In the genomic region with DNA sequence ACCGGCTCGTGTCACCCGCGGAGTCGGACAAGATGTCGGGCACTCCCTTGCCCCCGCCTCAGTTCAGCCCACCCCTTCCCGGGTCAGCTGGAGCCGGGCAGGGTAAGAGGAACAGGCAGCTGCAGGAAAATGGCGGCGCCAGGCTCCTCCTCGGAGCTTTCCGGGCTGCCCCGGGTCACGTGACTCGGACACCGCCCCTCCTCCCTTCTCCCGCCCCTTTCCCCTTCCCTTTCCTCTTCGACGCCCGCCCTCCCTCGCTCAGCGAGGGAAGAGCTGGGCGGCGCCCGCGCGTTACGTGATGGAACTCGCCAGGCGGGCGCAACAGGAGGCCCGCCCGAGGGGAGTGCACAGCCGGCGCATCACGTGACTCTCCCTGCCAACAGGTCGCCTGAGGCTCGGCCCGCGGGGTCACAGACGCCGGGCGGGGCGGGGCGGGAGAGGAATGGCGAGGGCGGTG, we compare ENCODE assay signal across 1 cellular context.
TF ChIP-seq lines count a peak whose summit lies in the region.

Gene PICALM (minus strand): TSS at position 134 of the 457 bp plus-strand sequence. CDS start 304 bp downstream, outside the sequence.

TF ChIP-seq in K562, 482 proteins besides CTCF, POLR2A, EP300 and RAD21 (continued from another document and continues in another):
- TF ChIP-seq CCNT2 (IDR thresholded peaks at IDR 0.05; ENCODE audit: borderline replicate concordance, extremely low read depth, insufficient read length, low read depth, low read length) (peak; percentile 95), ZNF740 (CRISPR knock-in tag; IDR thresholded peaks at IDR 0.05) (peak; percentile 71; the same call in 1 of the 2 replicates), ZNF740 (tag; IDR thresholded peaks at IDR 0.05) (peak in 1 of 2 experiments; percentile 11; a peak in 1 of 4 replicates), ZSCAN32 (CRISPR knock-in tag; IDR thresholded peaks at IDR 0.05) (no peak), BRCA1 (IDR thresholded peaks at IDR 0.05) (no peak), BRCA1 (CRISPR knock-in tag; IDR thresholded peaks at IDR 0.05) (no peak), CBFB (CRISPR knock-in tag; IDR thresholded peaks at IDR 0.05) (no peak), TCF3 (CRISPR knock-in tag; IDR thresholded peaks at IDR 0.05) (peak; percentile 54), SIN3A (IDR thresholded peaks at IDR 0.05; ENCODE audit: borderline replicate concordance in 2 of 2, control insufficient read depth in 1 of 2, low read depth in 2 of 2, low read length in 2 of 2) (peak; percentile 73 to 93; a peak in 3 of 4 replicates), PURB (CRISPR knock-in tag; IDR thresholded peaks at IDR 0.05; ENCODE audit: low read depth) (no peak), HOXB6 (CRISPR knock-in tag; IDR thresholded peaks at IDR 0.05; ENCODE audit: borderline replicate concordance) (no peak), NFIX (CRISPR knock-in tag; IDR thresholded peaks at IDR 0.05; ENCODE audit: low read depth) (no peak), ATF7 (IDR thresholded peaks at IDR 0.05) (peak; percentile 74), HDAC1 (IDR thresholded peaks at IDR 0.05) (peak in 1 of 2 experiments; percentile 64; a peak in 2 of 4 replicates), USF2 (CRISPR knock-in tag; IDR thresholded peaks at IDR 0.05) (peak; percentile 96), TRIM28 (IDR thresholded peaks at IDR 0.05) (no peak), TAF15 (IDR thresholded peaks at IDR 0.05; ENCODE audit: low read depth, low read length) (no peak), PCBP1 (IDR thresholded peaks at IDR 0.05; ENCODE audit: low read depth, low read length, poor library complexity, severe bottlenecking) (peak; percentile 91), PML (IDR thresholded peaks at IDR 0.05; ENCODE audit: low read length) (no peak), ZBED1 (IDR thresholded peaks at IDR 0.05) (0 out of 2 replicates have a peak, but pooled peaks have one; percentile 59), MTA1 (IDR thresholded peaks at IDR 0.05; ENCODE audit: borderline replicate concordance) (peak; percentile 61), ARNT (IDR thresholded peaks at IDR 0.05) (no peak), NONO (IDR thresholded peaks at IDR 0.05; ENCODE audit: low read depth in 2 of 2, low read length in 1 of 2) (no peak), GTF2E2 (tag; IDR thresholded peaks at IDR 0.05) (0 out of 2 replicates have a peak, but pooled peaks have one; percentile 11), EP400 (IDR thresholded peaks at IDR 0.05) (peak; percentile 69; the same call in 1 of the 2 replicates), KLF1 (tag; IDR thresholded peaks at IDR 0.05) (peak; percentile 88; the same call in 1 of the 2 replicates), MCM3 (IDR thresholded peaks at IDR 0.05) (no peak), SNAPC5 (CRISPR knock-in tag; IDR thresholded peaks at IDR 0.05) (no peak), RFX5 (IDR thresholded peaks at IDR 0.05; ENCODE audit: low read depth, low read length) (peak; percentile 59; the same call in 1 of the 2 replicates), NFRKB (IDR thresholded peaks at IDR 0.05; ENCODE audit: low read depth) (peak; percentile 88), ATF1 (CRISPR knock-in tag; IDR thresholded peaks at IDR 0.05) (no peak), ATF1 (tag; IDR thresholded peaks at IDR 0.05) (peak; percentile 51; the same call in 1 of the 2 replicates), TBP (optimal IDR thresholded peaks at IDR 0.05; ENCODE audit: low read depth, low read length) (peak; percentile 81), ZFX (CRISPR knock-in tag; IDR thresholded peaks at IDR 0.05) (no peak), GABPB2 (CRISPR knock-in tag; conservative IDR thresholded peaks at IDR 0.05) (no peak), ZNF253 (CRISPR knock-in tag; conservative IDR thresholded peaks at IDR 0.05) (no peak), CEBPB (tag; IDR thresholded peaks at IDR 0.05) (no peak), SP1 (CRISPR knock-in tag; IDR thresholded peaks at IDR 0.05) (peak; percentile 92), GATAD2B (IDR thresholded peaks at IDR 0.05; ENCODE audit: borderline replicate concordance) (no peak), ZNF77 (CRISPR knock-in tag; IDR thresholded peaks at IDR 0.05) (no peak), CBX2 (IDR thresholded peaks at IDR 0.05; ENCODE audit: insufficient read depth, low read length, poor library complexity, severe bottlenecking) (no peak), ZNF239 (CRISPR knock-in tag; IDR thresholded peaks at IDR 0.05) (no peak), ASH1L (IDR thresholded peaks at IDR 0.05; ENCODE audit: borderline replicate concordance, low read depth, partially characterized antibody) (no peak), TCF7 (IDR thresholded peaks at IDR 0.05; ENCODE audit: borderline replicate concordance) (no peak), KLF6 (CRISPR knock-in tag; IDR thresholded peaks at IDR 0.05; ENCODE audit: borderline replicate concordance) (peak; percentile 46; the same call in 1 of the 2 replicates), PHF8 (IDR thresholded peaks at IDR 0.05; ENCODE audit: borderline replicate concordance, low read length) (peak; percentile 52; the same call in 1 of the 2 replicates), MEF2D (tag; conservative IDR thresholded peaks at IDR 0.05; ENCODE audit: low read depth) (no peak), HIVEP1 (CRISPR knock-in tag; IDR thresholded peaks at IDR 0.05) (no peak), ELF1 (tag; IDR thresholded peaks at IDR 0.05) (0 out of 2 replicates have a peak, but pooled peaks have one; percentile 65)
- TF ChIP-seq, protein P1, sequence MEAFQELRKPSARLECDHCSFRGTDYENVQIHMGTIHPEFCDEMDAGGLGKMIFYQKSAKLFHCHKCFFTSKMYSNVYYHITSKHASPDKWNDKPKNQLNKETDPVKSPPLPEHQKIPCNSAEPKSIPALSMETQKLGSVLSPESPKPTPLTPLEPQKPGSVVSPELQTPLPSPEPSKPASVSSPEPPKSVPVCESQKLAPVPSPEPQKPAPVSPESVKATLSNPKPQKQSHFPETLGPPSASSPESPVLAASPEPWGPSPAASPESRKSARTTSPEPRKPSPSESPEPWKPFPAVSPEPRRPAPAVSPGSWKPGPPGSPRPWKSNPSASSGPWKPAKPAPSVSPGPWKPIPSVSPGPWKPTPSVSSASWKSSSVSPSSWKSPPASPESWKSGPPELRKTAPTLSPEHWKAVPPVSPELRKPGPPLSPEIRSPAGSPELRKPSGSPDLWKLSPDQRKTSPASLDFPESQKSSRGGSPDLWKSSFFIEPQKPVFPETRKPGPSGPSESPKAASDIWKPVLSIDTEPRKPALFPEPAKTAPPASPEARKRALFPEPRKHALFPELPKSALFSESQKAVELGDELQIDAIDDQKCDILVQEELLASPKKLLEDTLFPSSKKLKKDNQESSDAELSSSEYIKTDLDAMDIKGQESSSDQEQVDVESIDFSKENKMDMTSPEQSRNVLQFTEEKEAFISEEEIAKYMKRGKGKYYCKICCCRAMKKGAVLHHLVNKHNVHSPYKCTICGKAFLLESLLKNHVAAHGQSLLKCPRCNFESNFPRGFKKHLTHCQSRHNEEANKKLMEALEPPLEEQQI (IDR thresholded peaks at IDR 0.05) = no peak
- TF ChIP-seq, protein P2, sequence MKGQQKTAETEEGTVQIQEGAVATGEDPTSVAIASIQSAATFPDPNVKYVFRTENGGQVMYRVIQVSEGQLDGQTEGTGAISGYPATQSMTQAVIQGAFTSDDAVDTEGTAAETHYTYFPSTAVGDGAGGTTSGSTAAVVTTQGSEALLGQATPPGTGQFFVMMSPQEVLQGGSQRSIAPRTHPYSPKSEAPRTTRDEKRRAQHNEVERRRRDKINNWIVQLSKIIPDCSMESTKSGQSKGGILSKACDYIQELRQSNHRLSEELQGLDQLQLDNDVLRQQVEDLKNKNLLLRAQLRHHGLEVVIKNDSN (CRISPR knock-in tag; IDR thresholded peaks at IDR 0.05) = peak; percentile 96
- TF ChIP-seq, protein P3, sequence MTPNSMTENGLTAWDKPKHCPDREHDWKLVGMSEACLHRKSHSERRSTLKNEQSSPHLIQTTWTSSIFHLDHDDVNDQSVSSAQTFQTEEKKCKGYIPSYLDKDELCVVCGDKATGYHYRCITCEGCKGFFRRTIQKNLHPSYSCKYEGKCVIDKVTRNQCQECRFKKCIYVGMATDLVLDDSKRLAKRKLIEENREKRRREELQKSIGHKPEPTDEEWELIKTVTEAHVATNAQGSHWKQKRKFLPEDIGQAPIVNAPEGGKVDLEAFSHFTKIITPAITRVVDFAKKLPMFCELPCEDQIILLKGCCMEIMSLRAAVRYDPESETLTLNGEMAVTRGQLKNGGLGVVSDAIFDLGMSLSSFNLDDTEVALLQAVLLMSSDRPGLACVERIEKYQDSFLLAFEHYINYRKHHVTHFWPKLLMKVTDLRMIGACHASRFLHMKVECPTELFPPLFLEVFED (CRISPR knock-in tag; conservative IDR thresholded peaks at IDR 0.05) = no peak
- TF ChIP-seq, protein P4, sequence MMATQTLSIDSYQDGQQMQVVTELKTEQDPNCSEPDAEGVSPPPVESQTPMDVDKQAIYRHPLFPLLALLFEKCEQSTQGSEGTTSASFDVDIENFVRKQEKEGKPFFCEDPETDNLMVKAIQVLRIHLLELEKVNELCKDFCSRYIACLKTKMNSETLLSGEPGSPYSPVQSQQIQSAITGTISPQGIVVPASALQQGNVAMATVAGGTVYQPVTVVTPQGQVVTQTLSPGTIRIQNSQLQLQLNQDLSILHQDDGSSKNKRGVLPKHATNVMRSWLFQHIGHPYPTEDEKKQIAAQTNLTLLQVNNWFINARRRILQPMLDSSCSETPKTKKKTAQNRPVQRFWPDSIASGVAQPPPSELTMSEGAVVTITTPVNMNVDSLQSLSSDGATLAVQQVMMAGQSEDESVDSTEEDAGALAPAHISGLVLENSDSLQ (IDR thresholded peaks at IDR 0.05) = peak; percentile 38
- TF ChIP-seq, protein P5, sequence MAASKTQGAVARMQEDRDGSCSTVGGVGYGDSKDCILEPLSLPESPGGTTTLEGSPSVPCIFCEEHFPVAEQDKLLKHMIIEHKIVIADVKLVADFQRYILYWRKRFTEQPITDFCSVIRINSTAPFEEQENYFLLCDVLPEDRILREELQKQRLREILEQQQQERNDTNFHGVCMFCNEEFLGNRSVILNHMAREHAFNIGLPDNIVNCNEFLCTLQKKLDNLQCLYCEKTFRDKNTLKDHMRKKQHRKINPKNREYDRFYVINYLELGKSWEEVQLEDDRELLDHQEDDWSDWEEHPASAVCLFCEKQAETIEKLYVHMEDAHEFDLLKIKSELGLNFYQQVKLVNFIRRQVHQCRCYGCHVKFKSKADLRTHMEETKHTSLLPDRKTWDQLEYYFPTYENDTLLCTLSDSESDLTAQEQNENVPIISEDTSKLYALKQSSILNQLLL (CRISPR knock-in tag; IDR thresholded peaks at IDR 0.05; ENCODE audit: borderline replicate concordance) = no peak
- TF ChIP-seq, protein P6, sequence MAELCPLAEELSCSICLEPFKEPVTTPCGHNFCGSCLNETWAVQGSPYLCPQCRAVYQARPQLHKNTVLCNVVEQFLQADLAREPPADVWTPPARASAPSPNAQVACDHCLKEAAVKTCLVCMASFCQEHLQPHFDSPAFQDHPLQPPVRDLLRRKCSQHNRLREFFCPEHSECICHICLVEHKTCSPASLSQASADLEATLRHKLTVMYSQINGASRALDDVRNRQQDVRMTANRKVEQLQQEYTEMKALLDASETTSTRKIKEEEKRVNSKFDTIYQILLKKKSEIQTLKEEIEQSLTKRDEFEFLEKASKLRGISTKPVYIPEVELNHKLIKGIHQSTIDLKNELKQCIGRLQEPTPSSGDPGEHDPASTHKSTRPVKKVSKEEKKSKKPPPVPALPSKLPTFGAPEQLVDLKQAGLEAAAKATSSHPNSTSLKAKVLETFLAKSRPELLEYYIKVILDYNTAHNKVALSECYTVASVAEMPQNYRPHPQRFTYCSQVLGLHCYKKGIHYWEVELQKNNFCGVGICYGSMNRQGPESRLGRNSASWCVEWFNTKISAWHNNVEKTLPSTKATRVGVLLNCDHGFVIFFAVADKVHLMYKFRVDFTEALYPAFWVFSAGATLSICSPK (IDR thresholded peaks at IDR 0.05; ENCODE audit: borderline replicate concordance) = no peak
- TF ChIP-seq, protein P7, sequence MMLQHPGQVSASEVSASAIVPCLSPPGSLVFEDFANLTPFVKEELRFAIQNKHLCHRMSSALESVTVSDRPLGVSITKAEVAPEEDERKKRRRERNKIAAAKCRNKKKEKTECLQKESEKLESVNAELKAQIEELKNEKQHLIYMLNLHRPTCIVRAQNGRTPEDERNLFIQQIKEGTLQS (IDR thresholded peaks at IDR 0.05) = peak; percentile 40
- TF ChIP-seq, protein P7 (CRISPR knock-in tag; conservative IDR thresholded peaks at IDR 0.05) = no peak; the same call in 1 of the 2 replicates
- TF ChIP-seq, protein P8, sequence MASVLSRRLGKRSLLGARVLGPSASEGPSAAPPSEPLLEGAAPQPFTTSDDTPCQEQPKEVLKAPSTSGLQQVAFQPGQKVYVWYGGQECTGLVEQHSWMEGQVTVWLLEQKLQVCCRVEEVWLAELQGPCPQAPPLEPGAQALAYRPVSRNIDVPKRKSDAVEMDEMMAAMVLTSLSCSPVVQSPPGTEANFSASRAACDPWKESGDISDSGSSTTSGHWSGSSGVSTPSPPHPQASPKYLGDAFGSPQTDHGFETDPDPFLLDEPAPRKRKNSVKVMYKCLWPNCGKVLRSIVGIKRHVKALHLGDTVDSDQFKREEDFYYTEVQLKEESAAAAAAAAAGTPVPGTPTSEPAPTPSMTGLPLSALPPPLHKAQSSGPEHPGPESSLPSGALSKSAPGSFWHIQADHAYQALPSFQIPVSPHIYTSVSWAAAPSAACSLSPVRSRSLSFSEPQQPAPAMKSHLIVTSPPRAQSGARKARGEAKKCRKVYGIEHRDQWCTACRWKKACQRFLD (CRISPR knock-in tag; IDR thresholded peaks at IDR 0.05) = peak; percentile 90; the same call in 1 of the 2 replicates
